In genomic region chr15:64854041-64854440, GRCh38 we compare ENCODE assay signal across 15 cellular contexts. TPM values are rescaled to one million over a fixed set of nuclear protein-coding genes. Genes with fewer than 3 reads are reported as not detected.
A peak's percentile ranks its signal among the peaks of the same experiment; 100 is the strongest.
DNase-seq lines count a peak whose midpoint lies in the region; ATAC-seq, FAIRE-seq and TF ChIP-seq lines count a peak whose summit lies in the region.
"Had no signal": no experiment of that assay in that cellular context is flagged by ENCODE, and none has a peak within 500 bp of the region (broad histone marks: within the 10 kb centered on the region; RNA-seq: fewer than 3 reads in every experiment).

No MANE protein-coding gene starts in this region.

- TF ChIP-seq EP300 in suprapubic skin (IDR thresholded peaks at IDR 0.05) = no peak

- H3K36me3 ChIP-seq in astrocyte (ENCODE audit: insufficient read depth, low read length) (no peaks in the 10 kb centered on the region), suprapubic skin (peaks cover 22% of the 10 kb centered on the region), H7 (replicated peaks; ENCODE audit: control insufficient read depth, insufficient read depth, low read length) (peaks cover 17% of the 10 kb centered on the region)
- H3K36me3 ChIP-seq: pancreas had no signal

- ATAC-seq in GM21619 (IDR thresholded peaks at IDR 0.05; ENCODE audit: unreplicated experiment) (no peak), HG03469 (IDR thresholded peaks at IDR 0.05; ENCODE audit: unreplicated experiment) (no peak)
- ATAC-seq: left lobe of liver, pancreas had no signal

- H3K9me3 Mint-ChIP-seq in astrocyte (ENCODE audit: unreplicated experiment) = no peaks in the 10 kb centered on the region
- H3K9me3 Mint-ChIP-seq in immature natural killer cell = no peaks in the 10 kb centered on the region

- no peak for TF ChIP-seq CTCF in astrocyte (IDR thresholded peaks at IDR 0.05; ENCODE audit: insufficient read depth, low read depth, low read length)
- no peak for TF ChIP-seq CTCF in suprapubic skin (IDR thresholded peaks at IDR 0.05)

- H3K9me3 ChIP-seq in astrocyte (ENCODE audit: insufficient read depth, low read depth, low read length) (no peaks in the 10 kb centered on the region), suprapubic skin (no peaks in the 10 kb centered on the region)
- H3K9me3 ChIP-seq: pancreas had no signal

- H3K4me1 Mint-ChIP-seq in astrocyte (ENCODE audit: low read depth, unreplicated experiment) (peaks cover 55% of the 10 kb centered on the region), immature natural killer cell (peaks cover 82 to 83% of the 10 kb centered on the region in 2 donors)

- peaks cover 27% of the 10 kb centered on the region for H3K4me1 ChIP-seq in astrocyte (ENCODE audit: insufficient read depth, low read length)
- peaks cover 82% of the 10 kb centered on the region for H3K4me1 ChIP-seq in suprapubic skin

- H2AFZ ChIP-seq in astrocyte (ENCODE audit: low read depth, low read length) = no peak overlapping the region

- peaks cover 15% of the 10 kb centered on the region for H3K36me3 Mint-ChIP-seq in astrocyte (ENCODE audit: low read depth, unreplicated experiment)
- H3K36me3 Mint-ChIP-seq in immature natural killer cell = peaks cover 6 to 29% (median 12%) of the 10 kb centered on the region in 3 donors

- H3K27ac Mint-ChIP-seq in astrocyte (ENCODE audit: unreplicated experiment) (no peak overlapping the region), immature natural killer cell (peak overlapping the region; percentile 8 to 82 (median 78))

- H4K20me1 ChIP-seq in astrocyte (ENCODE audit: insufficient read depth, low read length) = peaks cover 38% of the 10 kb centered on the region

- H3K79me2 ChIP-seq in astrocyte (ENCODE audit: insufficient read depth, low read length) = peaks cover 21% of the 10 kb centered on the region

- H3K4me3 ChIP-seq in astrocyte (ENCODE audit: insufficient read depth, low read depth, low read length) (no peak overlapping the region), suprapubic skin (no peak overlapping the region), H7 (ENCODE audit: insufficient read depth, low read depth, low read length) (no peak overlapping the region)
- H3K4me3 ChIP-seq: pancreas had no signal

- 58% methylated on average over 3 of the region's 4 CpGs for WGBS in suprapubic skin

- H3K27ac ChIP-seq in astrocyte (ENCODE audit: low read depth, low read length) (no peak overlapping the region), suprapubic skin (peak overlapping the region; percentile 30)
- H3K27ac ChIP-seq: pancreas had no signal

- DNase-seq in HT1080 (ENCODE audit: low read depth) (peak; percentile 42), astrocyte (ENCODE audit: low read depth) (peak; percentile 35), immature natural killer cell (no peak), suprapubic skin (ENCODE audit: low spot score in 2 of 2) (no peak), H7 (no peak)
- DNase-seq: activated CD4-positive, alpha-beta T cell treated with anti-CD3 and anti-CD28 coated beads, Interleukin-2, amount 50 U/mL, for 1 hour; activated naive CD4-positive, alpha-beta T cell; COR-L47; NCI-H2107; pancreas; stimulated activated naive CD4-positive, alpha-beta T cell had no signal

- H3K27me3 Mint-ChIP-seq in astrocyte (ENCODE audit: low read depth, unreplicated experiment) (no peaks in the 10 kb centered on the region), immature natural killer cell (ENCODE audit: low read depth in 3 of 3) (peaks cover 0 to 5% (median 3%) of the 10 kb centered on the region in 3 donors)

- H3K4me2 ChIP-seq in astrocyte (ENCODE audit: low read length) = no peak overlapping the region

- H3K9ac ChIP-seq in astrocyte (ENCODE audit: low read length) = no peak overlapping the region

- no peak for TF ChIP-seq POLR2A in suprapubic skin (IDR thresholded peaks at IDR 0.05)

- H3K4me3 Mint-ChIP-seq in astrocyte (ENCODE audit: unreplicated experiment) = no peak overlapping the region
- no peak overlapping the region for H3K4me3 Mint-ChIP-seq in immature natural killer cell

- no peaks in the 10 kb centered on the region for H3K27me3 ChIP-seq in astrocyte (ENCODE audit: insufficient read depth, low read length)
- no peaks in the 10 kb centered on the region for H3K27me3 ChIP-seq in suprapubic skin
- no peaks in the 10 kb centered on the region for H3K27me3 ChIP-seq in H7 (ENCODE audit: control insufficient read depth, insufficient read depth, low read length)
- H3K27me3 ChIP-seq: pancreas had no signal

- FAIRE-seq in astrocyte (lab: Jason Lieb, UNC) = no peak
- FAIRE-seq: colon, pancreas had no signal

RNA-seq across cellular contexts. Expression of gene PLEKHO2, which starts 12.3 kb away (rescaled TPM):
- total RNA-seq in HT1080 (2014; rRNA removed; shearing (Covaris generic)) = 11.5 and 13.3 TPM in 2 replicates
- 10.8 and 12.0 TPM in 2 replicates for polyA plus RNA-seq in HT1080 (2015; cell fraction: cytosol; rRNA removed)
- 11.8 and 12.0 TPM in 2 replicates for polyA plus RNA-seq in HT1080 (2015; cell fraction: nucleus; rRNA removed)
- 11.5 and 12.1 TPM in 2 replicates for total RNA-seq in astrocyte
- polyA plus RNA-seq in immature natural killer cell = 100 to 1,000 TPM in 1 of 3 donors, 10 to 100 TPM in 2; 37.1 to 104 (median 49.3) TPM
- 10 to 100 TPM in 1 of 4 donors, 1 to 10 TPM in 3; 6.7 to 13.8 (median 8.0) TPM for total RNA-seq in suprapubic skin
- total RNA-seq in H7 (2014; rRNA removed; shearing (Covaris generic)) = 14.5 and 17.0 TPM in 2 replicates

RNA-seq across cellular contexts. Expression of gene PIF1, which starts 28.6 kb away (rescaled TPM):
- 15.3 and 15.6 TPM in 2 replicates for total RNA-seq in HT1080 (2014; rRNA removed; shearing (Covaris generic))
- 6.1 and 7.8 TPM in 2 replicates for polyA plus RNA-seq in HT1080 (2015; cell fraction: cytosol; rRNA removed)
- polyA plus RNA-seq in HT1080 (2015; cell fraction: nucleus; rRNA removed) = 78.8 and 94.0 TPM in 2 replicates
- total RNA-seq in astrocyte (0.48 and 1.7 TPM in 2 replicates), suprapubic skin (1 to 10 TPM in 3 of 4 donors, under 1 TPM in 1; 0.42 to 5.9 (median 1.5) TPM)
- 1 to 10 TPM; 1.1 to 2.5 (median 2.1) TPM for polyA plus RNA-seq in immature natural killer cell
- 100 and 124 TPM in 2 replicates for total RNA-seq in H7 (2014; rRNA removed; shearing (Covaris generic))

RNA-seq across cellular contexts. Expression of gene ANKDD1A, which starts 57.7 kb away (rescaled TPM):
- 1.4 and 2.0 TPM in 2 replicates for total RNA-seq in HT1080 (2014; rRNA removed; shearing (Covaris generic))
- polyA plus RNA-seq in HT1080 (2015; cell fraction: cytosol; rRNA removed) = 2.9 and 3.7 TPM in 2 replicates
- 4.0 and 8.4 TPM in 2 replicates for polyA plus RNA-seq in HT1080 (2015; cell fraction: nucleus; rRNA removed)
- total RNA-seq in astrocyte = 1.1 and 1.6 TPM in 2 replicates
- 1 to 10 TPM; 1.5 to 3.1 (median 2.3) TPM for polyA plus RNA-seq in immature natural killer cell
- 1 to 10 TPM; 2.1 to 3.6 (median 2.8) TPM for total RNA-seq in suprapubic skin
- 4.8 and 4.9 TPM in 2 replicates for total RNA-seq in H7 (2014; rRNA removed; shearing (Covaris generic))

Comparison
In these comparisons a context has a peak if more than half of its experiments do, and no peak if none do; other contexts are left out.
1. DNase-seq: peak in HT1080 (single experiment) and astrocyte (single experiment); none in immature natural killer cell (0 of 3), suprapubic skin (0 of 2) and H7 (single experiment).